Comparison of ENCODE assay signal across 36 cellular contexts in the genomic region with DNA sequence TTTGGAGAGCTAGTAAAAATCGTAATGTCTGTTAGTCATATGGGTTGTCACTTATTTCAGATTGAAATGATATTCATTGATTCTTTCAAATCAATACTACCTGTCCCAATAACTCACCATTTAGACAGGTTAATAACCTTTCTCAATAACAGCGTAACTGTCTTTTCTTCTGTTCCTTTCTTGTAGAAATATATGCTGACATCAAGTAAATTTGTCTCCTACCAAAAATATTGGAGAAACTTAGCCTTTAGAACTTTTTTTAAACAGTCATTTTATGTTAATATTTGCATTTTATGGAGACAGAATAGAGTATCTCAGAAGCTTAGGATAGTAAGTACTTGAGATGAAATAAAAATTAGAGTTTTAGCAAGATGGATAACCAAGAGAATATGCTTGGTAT.
"Had no signal": no experiment of that assay in that cellular context is flagged by ENCODE, and none has a peak within 500 bp of the region (broad histone marks: within the 10 kb centered on the region; RNA-seq: fewer than 3 reads in every experiment).

No MANE protein-coding gene starts in this region.

- H3K9me3 Mint-ChIP-seq: activated naive CD4-positive, alpha-beta T cell treated with anti-CD3 and anti-CD28 coated beads, Interleukin-2, amount 50 U/mL, for 72 hours; activated T-cell treated with anti-CD3 and anti-CD28 coated beads, Interleukin-2, amount 50 U/mL, for 4 hours; activated T-cell treated with anti-CD3 and anti-CD28 coated beads, Interleukin-2, amount 50 U/mL, for 72 hours; activated T-helper 17 cell treated with anti-CD3 and anti-CD28 coated beads, Interleukin-2, amount 50 U/mL, for 72 hours; brain; central memory CD8-positive, alpha-beta T cell had no signal

- FAIRE-seq: bronchial epithelial cell, TTC549 had no signal

- H3K27me3 ChIP-seq: adrenal gland, cardiac muscle cell had no signal

- H3K27ac ChIP-seq: adrenal gland, cardiac muscle cell had no signal

- H3K36me3 Mint-ChIP-seq: activated naive CD8-positive, alpha-beta T cell treated with anti-CD3 and anti-CD28 coated beads for 36 hours had no signal

- ATAC-seq: activated CD8-positive, alpha-beta T cell treated with anti-CD3 and anti-CD28 coated beads for 36 hours; activated naive CD4-positive, alpha-beta T cell treated with anti-CD3 and anti-CD28 coated beads, Interleukin-2, amount 50 U/mL, for 72 hours; activated T-cell treated with anti-CD3 and anti-CD28 coated beads, Interleukin-2, amount 50 U/mL, for 4 hours; activated T-cell treated with anti-CD3 and anti-CD28 coated beads, Interleukin-2, amount 50 U/mL, for 72 hours; activated T-helper 17 cell treated with anti-CD3 and anti-CD28 coated beads, Interleukin-2, amount 50 U/mL, for 72 hours had no signal

- H3K36me3 ChIP-seq: adrenal gland had no signal

- H3K27ac Mint-ChIP-seq: activated B cell treated with CpG ODN at 0.5 μM for 24 hours; activated CD4-positive, alpha-beta memory T cell treated with anti-CD3 and anti-CD28 coated beads for 36 hours; activated CD4-positive, alpha-beta T cell treated with anti-CD3 and anti-CD28 coated beads, Interleukin-2, amount 10 ng/mL, durations not matched to agents 24 days and 14 days; activated CD8-positive, alpha-beta T cell treated with anti-CD3 and anti-CD28 coated beads for 36 hours; activated naive CD4-positive, alpha-beta T cell treated with anti-CD3 and anti-CD28 coated beads for 36 hours; activated naive CD4-positive, alpha-beta T cell treated with anti-CD3 and anti-CD28 coated beads, Interleukin-2, amount 50 U/mL, for 72 hours; activated naive CD8-positive, alpha-beta T cell treated with anti-CD3 and anti-CD28 coated beads for 36 hours; activated T-cell treated with anti-CD3 and anti-CD28 coated beads, Interleukin-2, amount 50 U/mL, for 72 hours; activated T-helper 1 cell treated with anti-CD3 and anti-CD28 coated beads, Interleukin-12 subunit alpha, Interleukin-12 subunit beta, Interleukin-2, Interleukin-4 antibody, amounts not matched to agents 30 ng/mL and 10 ng/mL and 1 ng/mL, durations not matched to agents 14 hours and 24 hours and 36 hours; activated T-helper 17 cell treated with anti-CD3 and anti-CD28 coated beads, Interleukin-2, amount 50 U/mL, for 72 hours; brain; T-helper 1 cell treated with Interleukin-12 subunit alpha and Interleukin-12 subunit beta and Interleukin-4 antibody, amounts not matched to agents 30 μg/mL and 1 μg/mL, for 36 hours; T-helper 2 cell treated with Interferon-gamma antibody and Interleukin-4, amounts not matched to agents 5 μg/mL and 100 μg/mL, for 36 hours had no signal

- H3K27me3 Mint-ChIP-seq: activated B cell treated with CpG ODN at 0.5 μM for 24 hours; activated CD4-positive, alpha-beta memory T cell treated with anti-CD3 and anti-CD28 coated beads for 36 hours; activated CD4-positive, alpha-beta T cell treated with anti-CD3 and anti-CD28 coated beads, Interleukin-2, amount 10 ng/mL, durations not matched to agents 24 days and 14 days; activated CD8-positive, alpha-beta T cell treated with anti-CD3 and anti-CD28 coated beads for 36 hours; activated naive CD8-positive, alpha-beta T cell treated with anti-CD3 and anti-CD28 coated beads for 36 hours; activated T-helper 17 cell treated with anti-CD3 and anti-CD28 coated beads, Interleukin-2, amount 50 U/mL, for 72 hours; brain; central memory CD8-positive, alpha-beta T cell had no signal

- H3K4me3 Mint-ChIP-seq: activated B cell treated with CpG ODN at 0.5 μM for 24 hours; activated CD4-positive, alpha-beta memory T cell treated with anti-CD3 and anti-CD28 coated beads for 36 hours; activated CD4-positive, alpha-beta T cell treated with anti-CD3 and anti-CD28 coated beads, Interleukin-2, amount 10 ng/mL, durations not matched to agents 24 days and 14 days; activated CD8-positive, alpha-beta T cell treated with anti-CD3 and anti-CD28 coated beads for 36 hours; activated naive CD4-positive, alpha-beta T cell treated with anti-CD3 and anti-CD28 coated beads for 36 hours; activated naive CD8-positive, alpha-beta T cell treated with anti-CD3 and anti-CD28 coated beads for 36 hours; activated T-cell treated with anti-CD3 and anti-CD28 coated beads, Interleukin-2, amount 50 U/mL, for 4 hours; activated T-cell treated with anti-CD3 and anti-CD28 coated beads, Interleukin-2, amount 50 U/mL, for 72 hours; activated T-helper 1 cell treated with anti-CD3 and anti-CD28 coated beads, Interleukin-12 subunit alpha, Interleukin-12 subunit beta, Interleukin-2, Interleukin-4 antibody, amounts not matched to agents 30 ng/mL and 10 ng/mL and 1 ng/mL, durations not matched to agents 14 hours and 24 hours and 36 hours; activated T-helper 17 cell treated with anti-CD3 and anti-CD28 coated beads, Interleukin-2, amount 50 U/mL, for 72 hours; brain; central memory CD8-positive, alpha-beta T cell; T-helper 1 cell treated with Interleukin-12 subunit alpha and Interleukin-12 subunit beta and Interleukin-4 antibody, amounts not matched to agents 30 μg/mL and 1 μg/mL, for 36 hours; T-helper 2 cell treated with Interferon-gamma antibody and Interleukin-4, amounts not matched to agents 5 μg/mL and 100 μg/mL, for 36 hours had no signal

- DNase-seq: activated B cell treated with CpG ODN at 0.5 μM for 24 hours; activated CD4-positive, alpha-beta memory T cell treated with anti-CD3 and anti-CD28 coated beads for 36 hours; activated CD4-positive, alpha-beta T cell treated with anti-CD3 and anti-CD28 coated beads for 4 hours; activated CD4-positive, alpha-beta T cell treated with anti-CD3 and anti-CD28 coated beads, Interleukin-2, amount 10 ng/mL, durations not matched to agents 24 days and 14 days; activated CD4-positive, alpha-beta T cell treated with anti-CD3 and anti-CD28 coated beads, Interleukin-2, amount 50 U/mL, for 1 hour; activated CD4-positive, alpha-beta T cell treated with anti-CD3 and anti-CD28 coated beads, Interleukin-2, amount 50 U/mL, for 4 hours; activated CD4-positive, CD25-positive, alpha-beta regulatory T cell treated with anti-CD3 and anti-CD28 coated beads, Interleukin-2, amount 50 U/mL, for 72 hours; activated CD8-positive, alpha-beta memory T cell treated with anti-CD3 and anti-CD28 coated beads, Interleukin-2, amount 50 U/mL, for 4 hours; activated CD8-positive, alpha-beta T cell treated with anti-CD3 and anti-CD28 coated beads for 36 hours; activated effector memory CD4-positive, alpha-beta T cell treated with anti-CD3 and anti-CD28 coated beads, Interleukin-2, amount 50 U/mL, for 16 hours; activated gamma-delta T cell treated with Interleukin-2 at 50 U/mL for 16 hours; activated naive CD4-positive, alpha-beta T cell; activated naive CD4-positive, alpha-beta T cell treated with anti-CD3 and anti-CD28 coated beads for 36 hours; activated naive CD4-positive, alpha-beta T cell treated with anti-CD3 and anti-CD28 coated beads, Interleukin-2, amount 50 U/mL, for 16 hours; activated naive CD8-positive, alpha-beta T cell treated with anti-CD3 and anti-CD28 coated beads for 36 hours; activated T-cell treated with anti-CD3 and anti-CD28 coated beads for 4 hours; activated T-cell treated with anti-CD3 and anti-CD28 coated beads, Interleukin-2, amount 50 U/mL, for 1 hour; activated T-cell treated with anti-CD3 and anti-CD28 coated beads, Interleukin-2, amount 50 U/mL, for 4 hours; activated T-cell treated with anti-CD3 and anti-CD28 coated beads, Interleukin-2, amount 50 U/mL, for 72 hours; adrenal gland; amniotic stem cell; aorta; caudate nucleus; cerebellar nuclear complex; T-helper 2 cell; T-helper 9 cell had no signal

- H3K9me3 ChIP-seq: adrenal gland had no signal

- H3K4me3 ChIP-seq: adrenal gland, cardiac muscle cell had no signal
